ENCODE assay signal across 28 cellular contexts in genomic region chr1:17946434-17946833, GRCh38.
"Had no signal": no experiment of that assay in that cellular context is flagged by ENCODE, and none has a peak within 500 bp of the region (broad histone marks: within the 10 kb centered on the region; RNA-seq: fewer than 3 reads in every experiment).

No MANE protein-coding gene starts in this region.

- H3K4me3 ChIP-seq: colonic mucosa, coronary artery, dorsolateral prefrontal cortex, esophagus muscularis mucosa, esophagus squamous epithelium, gastrocnemius medialis, gastroesophageal sphincter, heart left ventricle, heart right ventricle had no signal

- FAIRE-seq: colon, endometrium, endothelial cell of umbilical vein, frontal cortex had no signal

- H3K9me3 ChIP-seq: colonic mucosa, esophagus muscularis mucosa, esophagus squamous epithelium, gastrocnemius medialis, gastroesophageal sphincter, heart left ventricle, heart right ventricle had no signal

- DNase-seq: colonic mucosa; cortex of kidney; dermis blood vessel endothelial cell; dorsolateral prefrontal cortex; effector CD4-positive, alpha-beta T cell; effector CD8-positive, alpha-beta T cell; effector memory CD4-positive, alpha-beta T cell; effector memory CD8-positive, alpha-beta T cell; endodermal cell; erythroblast; esophagus squamous epithelium; foreskin fibroblast; foreskin keratinocyte; foreskin melanocyte; gastrocnemius medialis; glutamatergic neuron; head of caudate nucleus; heart left ventricle; heart right ventricle had no signal

- ATAC-seq: effector memory CD8-positive, alpha-beta T cell; esophagus mucosa; foreskin keratinocyte; gastrocnemius medialis; gastroesophageal sphincter; heart left ventricle; heart right ventricle had no signal

- H3K27ac ChIP-seq: colonic mucosa, coronary artery, dorsolateral prefrontal cortex, epithelial cell of prostate, esophagus muscularis mucosa, esophagus squamous epithelium, foreskin keratinocyte, gastrocnemius medialis, gastroesophageal sphincter, heart left ventricle, heart right ventricle had no signal

- H3K36me3 ChIP-seq: colonic mucosa, esophagus muscularis mucosa, esophagus squamous epithelium, gastrocnemius medialis, gastroesophageal sphincter, heart left ventricle, heart right ventricle had no signal

- H3K27me3 ChIP-seq: colonic mucosa, foreskin keratinocyte had no signal

- H3K4me1 ChIP-seq: colonic mucosa, esophagus muscularis mucosa, esophagus squamous epithelium, foreskin keratinocyte, gastrocnemius medialis, gastroesophageal sphincter, heart left ventricle, heart right ventricle had no signal
